In genomic region chr1:116372186-116372585, GRCh38 we compare ENCODE assay signal across 8 cellular contexts. TPM values are rescaled to one million over a fixed set of nuclear protein-coding genes. Genes with fewer than 3 reads are reported as not detected.
A peak's percentile ranks its signal among the peaks of the same experiment; 100 is the strongest.
DNase-seq lines count a peak whose midpoint lies in the region; ATAC-seq, FAIRE-seq and TF ChIP-seq lines count a peak whose summit lies in the region.

No MANE protein-coding gene starts in this region.

- TF ChIP-seq CTCF in Calu3 (IDR thresholded peaks at IDR 0.05; ENCODE audit: unreplicated experiment) (no peak), RWPE2 (IDR thresholded peaks at IDR 0.05; ENCODE audit: poor library complexity, severe bottlenecking) (no peak), esophagus squamous epithelium (IDR thresholded peaks at IDR 0.05) (no peak), pancreas (IDR thresholded peaks at IDR 0.05) (no peak)

- H3K27me3 Mint-ChIP-seq in Calu3 (ENCODE audit: unreplicated experiment), result no peaks in the 10 kb centered on the region

- WGBS in esophagus squamous epithelium, 2 donors, result 30 to 35% methylated on average over 11 of the region's 11 CpGs
- 28 to 33% methylated on average over 11 of the region's 11 CpGs for WGBS in pancreas, 2 donors

- H3K27me3 ChIP-seq in RWPE2 (ENCODE audit: insufficient read depth, poor library complexity, severe bottlenecking) (no peaks in the 10 kb centered on the region), esophagus squamous epithelium (no peaks in the 10 kb centered on the region), pancreas (no peaks in the 10 kb centered on the region)

- no peak for TF ChIP-seq POLR2A in esophagus squamous epithelium (IDR thresholded peaks at IDR 0.05)

- no TSS peak for BruUV-seq in Calu3 (replicated peaks; lab: Mats Ljungman, UMichigan)

- peak overlapping the region; percentile 79 for H3K4me3 Mint-ChIP-seq in Calu3 (ENCODE audit: low read depth, unreplicated experiment)

- peak overlapping the region; percentile 92 for H3K27ac ChIP-seq in RWPE2 (ENCODE audit: poor library complexity, severe bottlenecking)
- peak overlapping the region; percentile 90 to 99 (median 98) for H3K27ac ChIP-seq in esophagus squamous epithelium
- H3K27ac ChIP-seq in pancreas, result peak overlapping the region; percentile 91 to 96 (median 94)

- peaks cover 49% of the 10 kb centered on the region for H3K36me3 Mint-ChIP-seq in Calu3 (ENCODE audit: insufficient read depth, unreplicated experiment)

- no peak for FAIRE-seq in pancreas (lab: Jason Lieb, UNC)

- peak overlapping the region; percentile 95 for H3K27ac Mint-ChIP-seq in Calu3 (ENCODE audit: unreplicated experiment)

- H3K4me1 ChIP-seq in RWPE2 (ENCODE audit: insufficient read depth, poor library complexity, severe bottlenecking) (peaks cover 12% of the 10 kb centered on the region), esophagus squamous epithelium (peaks cover 16 to 44% (median 30%) of the 10 kb centered on the region in 3 donors), pancreas (peaks cover 6 to 23% (median 15%) of the 10 kb centered on the region in 3 donors)

- no peak for DNase-seq in Calu3
- DNase-seq in RWPE2 (ENCODE audit: low spot score), result no peak
- DNase-seq in esophagus squamous epithelium (lab: John Stamatoyannopoulos, UW), result no peak
- peak in 1 of 6 donors; percentile 40 for DNase-seq in pancreas
- no peak for DNase-seq in H4 (ENCODE audit: low spot score)
- DNase-seq in T-helper 9 cell, result no peak
- no peak for DNase-seq in NCI-H345 (lab: John Stamatoyannopoulos, UW)

- ATAC-seq in RWPE2 (ENCODE audit: low read depth), result no peak
- ATAC-seq in pancreas, result no peak
- no peak for ATAC-seq in HG02642 (IDR thresholded peaks at IDR 0.05; ENCODE audit: poor library complexity, unreplicated experiment)

- intact Hi-C loops in Calu3 (cut with micrococcal nuclease; ENCODE audit: unreplicated experiment) (loop anchor here (5.0 kb wide), 1 partner anchor 220 kb away; no protein-coding TSS in a partner anchor), esophagus squamous epithelium (cut with DNase I) (no loop called here), pancreas (cut with DNase I) (loop anchor here in 2 of 3 donors (10.0 kb wide), 2 partner anchors 57 to 217 kb away; no protein-coding TSS in a partner anchor)

- no peaks in the 10 kb centered on the region for H3K36me3 ChIP-seq in RWPE2 (ENCODE audit: low read depth)
- no peaks in the 10 kb centered on the region for H3K36me3 ChIP-seq in esophagus squamous epithelium
- H3K36me3 ChIP-seq in pancreas, result no peaks in the 10 kb centered on the region

- H3K9me3 ChIP-seq in RWPE2 (ENCODE audit: severe bottlenecking), result no peaks in the 10 kb centered on the region
- no peaks in the 10 kb centered on the region for H3K9me3 ChIP-seq in esophagus squamous epithelium
- H3K9me3 ChIP-seq in pancreas, result no peaks in the 10 kb centered on the region

- H3K4me3 ChIP-seq in RWPE2 (ENCODE audit: severe bottlenecking) (peak overlapping the region; percentile 66), esophagus squamous epithelium (peak overlapping the region; percentile 62 to 94 (median 90)), pancreas (peak overlapping the region; percentile 82 to 96 (median 91))

- CTCF ChIA-PET in Calu3 (lab: Charles Lee), result no interaction called here

- H3K9me3 Mint-ChIP-seq in Calu3 (ENCODE audit: low read depth, unreplicated experiment), result peaks cover 2% of the 10 kb centered on the region

- H3K4me1 Mint-ChIP-seq in Calu3 (ENCODE audit: low read depth, unreplicated experiment), result no peaks in the 10 kb centered on the region

RNA-seq across cellular contexts. Expression of gene ATP1A1, which starts 0.9 kb away (rescaled TPM):
- 457 and 484 TPM in 2 replicates for total RNA-seq in Calu3 (2022)
- 100 to 1,000 TPM; 310 to 443 (median 391) TPM for total RNA-seq in esophagus squamous epithelium
- total RNA-seq in pancreas, result 100 to 1,000 TPM; 338 to 735 (median 584) TPM
- 100 to 1,000 TPM; 226 to 459 TPM for polyA plus RNA-seq in pancreas
- 17.7 and 30.8 TPM in 2 replicates for total RNA-seq in H4 (2014; rRNA removed; shearing (Covaris generic))
